Comparison of ENCODE assay signal across 28 cellular contexts in the genomic region with DNA sequence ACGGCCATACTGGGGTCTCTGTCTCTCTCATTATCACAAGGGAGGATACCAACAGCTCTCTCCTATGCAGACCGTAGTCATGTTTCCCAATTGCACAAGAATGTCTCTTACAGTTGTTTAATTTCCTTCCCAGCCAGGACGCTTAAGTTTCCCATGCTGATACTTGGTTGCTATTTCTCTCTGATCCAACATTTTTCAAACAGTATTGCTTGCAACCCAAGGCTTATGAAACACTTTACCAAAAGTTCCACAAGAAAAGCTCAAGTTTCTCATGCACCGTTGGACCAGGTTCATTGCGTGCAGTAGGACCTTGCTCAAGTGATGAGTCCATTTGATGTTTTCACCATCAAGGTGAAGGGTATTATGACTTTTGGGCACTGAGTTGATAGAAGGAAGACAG. TPM values are rescaled to one million over a fixed set of nuclear protein-coding genes. Genes with fewer than 3 reads are reported as not detected.
"Had no signal": no experiment of that assay in that cellular context is flagged by ENCODE, and none has a peak within 500 bp of the region (broad histone marks: within the 10 kb centered on the region; RNA-seq: fewer than 3 reads in every experiment).

No MANE protein-coding gene starts in this region.

- H3K9me3 Mint-ChIP-seq: activated naive CD4-positive, alpha-beta T cell treated with anti-CD3 and anti-CD28 coated beads for 36 hours; activated naive CD8-positive, alpha-beta T cell treated with anti-CD3 and anti-CD28 coated beads, Interleukin-2, amount 10 ng/mL, durations not matched to agents 7 days and 5 days; activated T-cell treated with anti-CD3 and anti-CD28 coated beads, Interleukin-2, amount 50 U/mL, for 24 hours; activated T-helper 1 cell treated with anti-CD3 and anti-CD28 coated beads, Interleukin-12 subunit alpha, Interleukin-12 subunit beta, Interleukin-2, Interleukin-4 antibody, amounts not matched to agents 30 ng/mL and 10 ng/mL and 1 ng/mL, durations not matched to agents 14 hours and 24 hours and 36 hours; central memory CD8-positive, alpha-beta T cell; WTC11 had no signal

- FAIRE-seq: RCC 7860 had no signal

- H3K27ac ChIP-seq: adrenal gland, breast epithelium, KMS-11 had no signal

- H3K27ac Mint-ChIP-seq: activated CD8-positive, alpha-beta memory T cell treated with anti-CD3 and anti-CD28 coated beads, Interleukin-2, amount 10 ng/mL, durations not matched to agents 7 days and 5 days; activated naive CD4-positive, alpha-beta T cell treated with anti-CD3 and anti-CD28 coated beads for 36 hours; activated naive CD8-positive, alpha-beta T cell treated with anti-CD3 and anti-CD28 coated beads, Interleukin-2, amount 10 ng/mL, durations not matched to agents 7 days and 5 days; activated T-cell treated with anti-CD3 and anti-CD28 coated beads, Interleukin-2, amount 50 U/mL, for 24 hours; activated T-helper 1 cell treated with anti-CD3 and anti-CD28 coated beads, Interleukin-12 subunit alpha, Interleukin-12 subunit beta, Interleukin-2, Interleukin-4 antibody, amounts not matched to agents 30 ng/mL and 10 ng/mL and 1 ng/mL, durations not matched to agents 14 hours and 24 hours and 36 hours; T-helper 17 cell; WTC11 had no signal

- H3K27me3 Mint-ChIP-seq: activated CD8-positive, alpha-beta memory T cell treated with anti-CD3 and anti-CD28 coated beads, Interleukin-2, amount 10 ng/mL, durations not matched to agents 7 days and 5 days; activated T-cell treated with anti-CD3 and anti-CD28 coated beads, Interleukin-2, amount 50 U/mL, for 24 hours; central memory CD8-positive, alpha-beta T cell had no signal

- ATAC-seq: activated CD8-positive, alpha-beta memory T cell treated with anti-CD3 and anti-CD28 coated beads, Interleukin-2, amount 10 ng/mL, durations not matched to agents 7 days and 5 days; T-helper 17 cell; WTC11 had no signal

- H3K4me3 Mint-ChIP-seq: activated CD8-positive, alpha-beta memory T cell treated with anti-CD3 and anti-CD28 coated beads, Interleukin-2, amount 10 ng/mL, durations not matched to agents 7 days and 5 days; activated naive CD4-positive, alpha-beta T cell treated with anti-CD3 and anti-CD28 coated beads for 36 hours; activated naive CD8-positive, alpha-beta T cell treated with anti-CD3 and anti-CD28 coated beads, Interleukin-2, amount 10 ng/mL, durations not matched to agents 7 days and 5 days; activated T-cell treated with anti-CD3 and anti-CD28 coated beads, Interleukin-2, amount 50 U/mL, for 24 hours; activated T-helper 1 cell treated with anti-CD3 and anti-CD28 coated beads, Interleukin-12 subunit alpha, Interleukin-12 subunit beta, Interleukin-2, Interleukin-4 antibody, amounts not matched to agents 30 ng/mL and 10 ng/mL and 1 ng/mL, durations not matched to agents 14 hours and 24 hours and 36 hours; central memory CD8-positive, alpha-beta T cell; T-helper 17 cell; WTC11 had no signal

- H3K4me2 ChIP-seq: KMS-11 had no signal

- H3K9me3 ChIP-seq: adrenal gland, breast epithelium had no signal

- H3K27me3 ChIP-seq: adrenal gland, breast epithelium had no signal

- H3K36me3 ChIP-seq: adrenal gland, breast epithelium had no signal

- H3K4me3 ChIP-seq: adrenal gland, breast epithelium had no signal

- H3K4me1 ChIP-seq: adrenal gland, breast epithelium had no signal

- H3K9ac ChIP-seq: KMS-11 had no signal

- H3K4me1 Mint-ChIP-seq: activated CD8-positive, alpha-beta memory T cell treated with anti-CD3 and anti-CD28 coated beads, Interleukin-2, amount 10 ng/mL, durations not matched to agents 7 days and 5 days had no signal

- DNase-seq: activated CD4-positive, alpha-beta T cell treated with anti-CD3 and anti-CD28 coated beads for 48 hours; activated CD4-positive, alpha-beta T cell treated with anti-CD3 and anti-CD28 coated beads, Interleukin-2, amount 50 U/mL, for 48 hours; activated CD4-positive, CD25-positive, alpha-beta regulatory T cell treated with anti-CD3 and anti-CD28 coated beads, Interleukin-2, amount 50 U/mL, for 72 hours; activated CD8-positive, alpha-beta memory T cell treated with anti-CD3 and anti-CD28 coated beads, Interleukin-2, amount 10 ng/mL, durations not matched to agents 7 days and 5 days; activated gamma-delta T cell; activated naive CD4-positive, alpha-beta T cell treated with anti-CD3 and anti-CD28 coated beads for 36 hours; activated naive CD8-positive, alpha-beta T cell treated with anti-CD3 and anti-CD28 coated beads, Interleukin-2, amount 10 ng/mL, durations not matched to agents 7 days and 5 days; adrenal gland; anterior cingulate cortex; NCI-H1092; NCI-H1417; NCI-H1694; NCI-H2029; NCI-H345; NCI-H510A; NCI-H526 treated with DMSO at 0.1 percent for 48 hours; NCI-H82; SIG-M5; T-helper 17 cell; T-helper 9 cell had no signal

RNA-seq across cellular contexts. Expression of gene GGTLC2, which starts 46.6 kb away (rescaled TPM):
- total RNA-seq: activated CD8-positive, alpha-beta memory T cell treated with anti-CD3 and anti-CD28 coated beads, Interleukin-2, amount 10 ng/mL, durations not matched to agents 7 days and 5 days; activated naive CD4-positive, alpha-beta T cell treated with anti-CD3 and anti-CD28 coated beads for 36 hours; activated naive CD8-positive, alpha-beta T cell treated with anti-CD3 and anti-CD28 coated beads, Interleukin-2, amount 10 ng/mL, durations not matched to agents 7 days and 5 days; activated T-helper 1 cell treated with anti-CD3 and anti-CD28 coated beads, Interleukin-12 subunit alpha, Interleukin-12 subunit beta, Interleukin-2, Interleukin-4 antibody, amounts not matched to agents 30 ng/mL and 10 ng/mL and 1 ng/mL, durations not matched to agents 14 hours and 24 hours and 36 hours; adrenal gland; breast epithelium; MCF 10A; T-helper 17 cell; WTC11 had no signal
- polyA plus RNA-seq: adrenal gland had no signal
